1 cellular context compared by ENCODE assay signal in the genomic region with DNA sequence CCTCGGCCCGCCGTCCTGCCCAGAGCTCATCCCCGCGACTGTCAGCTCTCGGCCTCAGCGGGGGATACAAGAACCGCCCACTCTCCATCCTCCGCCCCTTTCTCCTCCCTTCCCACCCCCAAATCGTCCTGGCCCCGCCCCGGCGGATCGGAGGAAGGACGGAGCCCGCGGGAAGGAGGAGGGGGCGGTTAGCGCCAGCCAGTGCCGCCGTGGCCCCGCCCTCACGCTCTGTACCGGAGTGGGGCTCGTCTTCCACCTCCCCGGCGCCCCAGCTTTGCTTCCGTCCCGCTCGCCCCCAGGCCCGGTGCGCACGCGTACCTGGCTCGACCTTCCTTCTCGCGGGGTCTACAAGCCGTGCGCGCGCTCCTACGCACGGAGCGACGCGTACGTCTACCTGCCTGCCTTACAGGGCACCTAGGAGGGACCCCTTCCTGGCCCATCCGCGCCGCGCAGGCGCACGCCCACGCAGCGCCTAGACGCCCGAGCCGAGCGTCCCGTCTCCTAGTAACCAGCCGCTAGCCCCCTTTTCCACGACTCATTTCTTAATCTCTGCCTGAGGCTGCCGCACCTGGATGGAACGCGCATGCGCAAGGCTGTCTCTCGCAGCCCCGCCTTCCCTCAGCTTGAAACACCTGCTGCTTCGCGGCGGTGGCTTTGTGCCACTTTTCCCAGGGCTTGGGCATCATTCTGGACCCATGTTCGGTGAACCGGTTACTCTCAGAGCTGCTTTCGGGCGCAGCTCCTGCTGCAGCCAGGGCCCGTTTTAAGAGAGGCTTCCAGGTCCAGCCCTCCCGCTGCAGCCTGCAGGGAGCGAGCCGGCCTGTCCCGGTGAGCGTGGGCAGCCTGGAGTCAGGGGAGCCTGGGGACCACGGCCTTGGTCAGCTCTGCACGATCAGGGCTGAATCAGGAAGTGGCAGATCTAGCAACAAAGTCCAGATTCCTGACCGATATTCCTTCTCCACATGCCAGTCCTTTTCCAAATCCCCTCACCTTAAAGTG.
TF ChIP-seq lines count a peak whose summit lies in the region.

A gene with protein sequence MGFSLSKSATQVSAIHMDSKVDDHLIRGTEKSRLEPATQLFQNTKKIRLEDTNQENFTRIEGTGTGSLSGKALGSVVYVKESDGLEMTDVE (plus strand): TSS at position 598 of the 999 bp plus-strand sequence. CDS start 8,852 bp downstream, outside the sequence.

TF ChIP-seq in K562, 482 proteins besides CTCF, POLR2A, EP300 and RAD21 (continued from another document):
- TF ChIP-seq ZFX (CRISPR knock-in tag; IDR thresholded peaks at IDR 0.05) (0 out of 2 replicates have a peak, but pooled peaks have one; percentile 12), CEBPG (CRISPR knock-in tag; IDR thresholded peaks at IDR 0.05) (no peak), CEBPG (tag; conservative IDR thresholded peaks at IDR 0.05 in 1 of 2, IDR thresholded peaks at IDR 0.05 in 1 of 2) (0 out of 4 replicates have a peak, but pooled peaks of 1 of the 2 experiments have one; percentile 10), GABPB1 (CRISPR knock-in tag; IDR thresholded peaks at IDR 0.05) (no peak), SOX6 (IDR thresholded peaks at IDR 0.05) (no peak), POLR2AphosphoS2 (IDR thresholded peaks at IDR 0.05; ENCODE audit: low read length) (no peak), CXXC5 (CRISPR knock-in tag; IDR thresholded peaks at IDR 0.05) (peak; percentile 66), CTBP1 (IDR thresholded peaks at IDR 0.05; ENCODE audit: borderline replicate concordance) (peak; percentile 84), SIN3A (IDR thresholded peaks at IDR 0.05; ENCODE audit: borderline replicate concordance in 2 of 2, control insufficient read depth in 1 of 2, low read depth in 2 of 2, low read length in 2 of 2) (peak in 1 of 2 experiments; percentile 13; a peak in 1 of 4 replicates), POLR2G (IDR thresholded peaks at IDR 0.05; ENCODE audit: low read depth, low read length) (peak; percentile 73), POLR2B (IDR thresholded peaks at IDR 0.05; ENCODE audit: low read depth, partially characterized antibody) (peak; percentile 25), ILF3 (IDR thresholded peaks at IDR 0.05; ENCODE audit: borderline replicate concordance) (no peak), HMGN3 (IDR thresholded peaks at IDR 0.05; ENCODE audit: borderline replicate concordance, extremely low read depth, insufficient read length, low read depth, low read length) (peak; percentile 73), ZKSCAN8 (CRISPR knock-in tag; IDR thresholded peaks at IDR 0.05) (no peak), PHF8 (IDR thresholded peaks at IDR 0.05; ENCODE audit: borderline replicate concordance, low read length) (peak; percentile 42; the same call in 1 of the 2 replicates), FOSL1 (tag; conservative IDR thresholded peaks at IDR 0.05) (no peak), RBBP5 (IDR thresholded peaks at IDR 0.05; ENCODE audit: borderline replicate concordance, insufficient read depth, low read length, poor library complexity, severe bottlenecking) (peak; percentile 57), CREB1 (IDR thresholded peaks at IDR 0.05) (no peak), CREB1 (CRISPR knock-in tag; IDR thresholded peaks at IDR 0.05) (peak; percentile 30; the same call in 1 of the 2 replicates), YY1 (IDR thresholded peaks at IDR 0.05; ENCODE audit: borderline replicate concordance in 1 of 3, control insufficient read depth in 1 of 3, extremely low read depth in 1 of 3, insufficient read depth in 3 of 3, insufficient read length in 1 of 3, insufficient replicate concordance in 2 of 3, low read depth in 1 of 3, low read length in 2 of 3) (peak in 1 of 3 experiments; percentile 14), PCBP2 (IDR thresholded peaks at IDR 0.05; ENCODE audit: low read depth, low read length, poor library complexity, severe bottlenecking) (no peak), ZNF174 (CRISPR knock-in tag; IDR thresholded peaks at IDR 0.05) (no peak), RBFOX2 (IDR thresholded peaks at IDR 0.05; ENCODE audit: low read depth, low read length) (peak; percentile 66)
- TF ChIP-seq, protein P1, sequence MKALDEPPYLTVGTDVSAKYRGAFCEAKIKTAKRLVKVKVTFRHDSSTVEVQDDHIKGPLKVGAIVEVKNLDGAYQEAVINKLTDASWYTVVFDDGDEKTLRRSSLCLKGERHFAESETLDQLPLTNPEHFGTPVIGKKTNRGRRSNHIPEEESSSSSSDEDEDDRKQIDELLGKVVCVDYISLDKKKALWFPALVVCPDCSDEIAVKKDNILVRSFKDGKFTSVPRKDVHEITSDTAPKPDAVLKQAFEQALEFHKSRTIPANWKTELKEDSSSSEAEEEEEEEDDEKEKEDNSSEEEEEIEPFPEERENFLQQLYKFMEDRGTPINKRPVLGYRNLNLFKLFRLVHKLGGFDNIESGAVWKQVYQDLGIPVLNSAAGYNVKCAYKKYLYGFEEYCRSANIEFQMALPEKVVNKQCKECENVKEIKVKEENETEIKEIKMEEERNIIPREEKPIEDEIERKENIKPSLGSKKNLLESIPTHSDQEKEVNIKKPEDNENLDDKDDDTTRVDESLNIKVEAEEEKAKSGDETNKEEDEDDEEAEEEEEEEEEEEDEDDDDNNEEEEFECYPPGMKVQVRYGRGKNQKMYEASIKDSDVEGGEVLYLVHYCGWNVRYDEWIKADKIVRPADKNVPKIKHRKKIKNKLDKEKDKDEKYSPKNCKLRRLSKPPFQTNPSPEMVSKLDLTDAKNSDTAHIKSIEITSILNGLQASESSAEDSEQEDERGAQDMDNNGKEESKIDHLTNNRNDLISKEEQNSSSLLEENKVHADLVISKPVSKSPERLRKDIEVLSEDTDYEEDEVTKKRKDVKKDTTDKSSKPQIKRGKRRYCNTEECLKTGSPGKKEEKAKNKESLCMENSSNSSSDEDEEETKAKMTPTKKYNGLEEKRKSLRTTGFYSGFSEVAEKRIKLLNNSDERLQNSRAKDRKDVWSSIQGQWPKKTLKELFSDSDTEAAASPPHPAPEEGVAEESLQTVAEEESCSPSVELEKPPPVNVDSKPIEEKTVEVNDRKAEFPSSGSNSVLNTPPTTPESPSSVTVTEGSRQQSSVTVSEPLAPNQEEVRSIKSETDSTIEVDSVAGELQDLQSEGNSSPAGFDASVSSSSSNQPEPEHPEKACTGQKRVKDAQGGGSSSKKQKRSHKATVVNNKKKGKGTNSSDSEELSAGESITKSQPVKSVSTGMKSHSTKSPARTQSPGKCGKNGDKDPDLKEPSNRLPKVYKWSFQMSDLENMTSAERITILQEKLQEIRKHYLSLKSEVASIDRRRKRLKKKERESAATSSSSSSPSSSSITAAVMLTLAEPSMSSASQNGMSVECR (CRISPR knock-in tag; IDR thresholded peaks at IDR 0.05) = peak; percentile 68; the same call in 1 of the 2 replicates
- TF ChIP-seq, protein P2, sequence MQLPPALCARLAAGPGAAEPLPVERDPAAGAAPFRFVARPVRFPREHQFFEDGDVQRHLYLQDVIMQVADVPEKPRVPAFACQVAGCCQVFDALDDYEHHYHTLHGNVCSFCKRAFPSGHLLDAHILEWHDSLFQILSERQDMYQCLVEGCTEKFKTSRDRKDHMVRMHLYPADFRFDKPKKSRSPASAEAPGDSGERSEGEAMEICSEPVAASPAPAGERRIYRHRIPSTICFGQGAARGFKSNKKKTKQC (CRISPR knock-in tag; IDR thresholded peaks at IDR 0.05) = peak; percentile 62
- TF ChIP-seq, protein P3, sequence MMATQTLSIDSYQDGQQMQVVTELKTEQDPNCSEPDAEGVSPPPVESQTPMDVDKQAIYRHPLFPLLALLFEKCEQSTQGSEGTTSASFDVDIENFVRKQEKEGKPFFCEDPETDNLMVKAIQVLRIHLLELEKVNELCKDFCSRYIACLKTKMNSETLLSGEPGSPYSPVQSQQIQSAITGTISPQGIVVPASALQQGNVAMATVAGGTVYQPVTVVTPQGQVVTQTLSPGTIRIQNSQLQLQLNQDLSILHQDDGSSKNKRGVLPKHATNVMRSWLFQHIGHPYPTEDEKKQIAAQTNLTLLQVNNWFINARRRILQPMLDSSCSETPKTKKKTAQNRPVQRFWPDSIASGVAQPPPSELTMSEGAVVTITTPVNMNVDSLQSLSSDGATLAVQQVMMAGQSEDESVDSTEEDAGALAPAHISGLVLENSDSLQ (IDR thresholded peaks at IDR 0.05) = peak; percentile 57
- TF ChIP-seq, protein P4, sequence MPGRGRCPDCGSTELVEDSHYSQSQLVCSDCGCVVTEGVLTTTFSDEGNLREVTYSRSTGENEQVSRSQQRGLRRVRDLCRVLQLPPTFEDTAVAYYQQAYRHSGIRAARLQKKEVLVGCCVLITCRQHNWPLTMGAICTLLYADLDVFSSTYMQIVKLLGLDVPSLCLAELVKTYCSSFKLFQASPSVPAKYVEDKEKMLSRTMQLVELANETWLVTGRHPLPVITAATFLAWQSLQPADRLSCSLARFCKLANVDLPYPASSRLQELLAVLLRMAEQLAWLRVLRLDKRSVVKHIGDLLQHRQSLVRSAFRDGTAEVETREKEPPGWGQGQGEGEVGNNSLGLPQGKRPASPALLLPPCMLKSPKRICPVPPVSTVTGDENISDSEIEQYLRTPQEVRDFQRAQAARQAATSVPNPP (IDR thresholded peaks at IDR 0.05; ENCODE audit: borderline replicate concordance, insufficient read depth, insufficient read length) = no peak
- TF ChIP-seq, protein P5, sequence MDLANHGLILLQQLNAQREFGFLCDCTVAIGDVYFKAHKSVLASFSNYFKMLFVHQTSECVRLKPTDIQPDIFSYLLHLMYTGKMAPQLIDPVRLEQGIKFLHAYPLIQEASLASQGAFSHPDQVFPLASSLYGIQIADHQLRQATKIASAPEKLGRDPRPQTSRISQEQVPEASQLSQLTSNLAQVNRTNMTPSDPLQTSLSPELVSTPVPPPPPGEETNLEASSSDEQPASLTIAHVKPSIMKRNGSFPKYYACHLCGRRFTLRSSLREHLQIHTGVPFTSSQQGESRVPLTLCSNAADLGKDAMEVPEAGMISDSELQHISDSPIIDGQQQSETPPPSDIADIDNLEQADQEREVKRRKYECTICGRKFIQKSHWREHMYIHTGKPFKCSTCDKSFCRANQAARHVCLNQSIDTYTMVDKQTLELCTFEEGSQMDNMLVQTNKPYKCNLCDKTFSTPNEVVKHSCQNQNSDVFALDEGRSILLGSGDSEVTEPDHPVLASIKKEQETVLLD (IDR thresholded peaks at IDR 0.05) = peak; percentile 97
TF ChIP-seq in K562: peak in this region for 47.
